Comparison of ENCODE assay signal across 1 cellular context in the genomic region with DNA sequence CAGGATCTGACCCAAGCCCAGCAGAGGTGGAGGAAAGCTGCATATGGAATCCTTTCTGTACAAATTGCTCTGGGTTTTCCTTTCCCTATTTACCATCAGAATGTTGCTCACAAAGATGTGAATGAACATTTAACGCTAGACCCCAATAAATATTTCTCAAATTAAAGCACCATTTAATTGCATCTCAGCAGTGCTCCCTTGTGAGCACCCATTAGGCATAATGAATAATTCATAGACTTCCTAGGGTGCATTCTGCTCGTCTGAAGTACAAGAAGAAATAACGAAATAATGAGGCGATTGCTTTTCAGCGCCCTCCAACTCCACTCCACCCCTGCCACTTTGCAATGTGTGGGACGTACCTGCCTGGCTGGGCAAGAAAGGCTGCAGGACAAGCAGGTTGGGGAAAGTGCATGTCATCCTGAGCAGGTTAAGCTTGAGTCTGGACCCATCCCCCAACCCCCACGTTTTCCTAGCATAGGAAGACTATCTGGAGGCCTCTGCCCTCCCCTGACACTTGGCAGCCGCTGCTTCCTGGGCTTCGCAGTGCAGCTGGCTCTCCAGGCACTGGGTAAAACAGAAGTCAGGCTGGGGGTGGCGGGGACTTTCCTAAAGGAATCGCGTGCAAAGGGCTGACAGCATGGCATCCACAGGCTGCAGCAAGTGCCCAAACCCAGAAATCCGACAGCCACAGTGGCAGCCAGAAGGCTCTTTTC.
A peak's percentile ranks its signal among the peaks of the same experiment; 100 is the strongest.
TF ChIP-seq lines count a peak whose summit lies in the region.

No MANE protein-coding gene starts in this region.

TF ChIP-seq in WTC11, 78 proteins besides CTCF, POLR2A, EP300 and RAD21 (continued from another document):
- TF ChIP-seq, protein P1, sequence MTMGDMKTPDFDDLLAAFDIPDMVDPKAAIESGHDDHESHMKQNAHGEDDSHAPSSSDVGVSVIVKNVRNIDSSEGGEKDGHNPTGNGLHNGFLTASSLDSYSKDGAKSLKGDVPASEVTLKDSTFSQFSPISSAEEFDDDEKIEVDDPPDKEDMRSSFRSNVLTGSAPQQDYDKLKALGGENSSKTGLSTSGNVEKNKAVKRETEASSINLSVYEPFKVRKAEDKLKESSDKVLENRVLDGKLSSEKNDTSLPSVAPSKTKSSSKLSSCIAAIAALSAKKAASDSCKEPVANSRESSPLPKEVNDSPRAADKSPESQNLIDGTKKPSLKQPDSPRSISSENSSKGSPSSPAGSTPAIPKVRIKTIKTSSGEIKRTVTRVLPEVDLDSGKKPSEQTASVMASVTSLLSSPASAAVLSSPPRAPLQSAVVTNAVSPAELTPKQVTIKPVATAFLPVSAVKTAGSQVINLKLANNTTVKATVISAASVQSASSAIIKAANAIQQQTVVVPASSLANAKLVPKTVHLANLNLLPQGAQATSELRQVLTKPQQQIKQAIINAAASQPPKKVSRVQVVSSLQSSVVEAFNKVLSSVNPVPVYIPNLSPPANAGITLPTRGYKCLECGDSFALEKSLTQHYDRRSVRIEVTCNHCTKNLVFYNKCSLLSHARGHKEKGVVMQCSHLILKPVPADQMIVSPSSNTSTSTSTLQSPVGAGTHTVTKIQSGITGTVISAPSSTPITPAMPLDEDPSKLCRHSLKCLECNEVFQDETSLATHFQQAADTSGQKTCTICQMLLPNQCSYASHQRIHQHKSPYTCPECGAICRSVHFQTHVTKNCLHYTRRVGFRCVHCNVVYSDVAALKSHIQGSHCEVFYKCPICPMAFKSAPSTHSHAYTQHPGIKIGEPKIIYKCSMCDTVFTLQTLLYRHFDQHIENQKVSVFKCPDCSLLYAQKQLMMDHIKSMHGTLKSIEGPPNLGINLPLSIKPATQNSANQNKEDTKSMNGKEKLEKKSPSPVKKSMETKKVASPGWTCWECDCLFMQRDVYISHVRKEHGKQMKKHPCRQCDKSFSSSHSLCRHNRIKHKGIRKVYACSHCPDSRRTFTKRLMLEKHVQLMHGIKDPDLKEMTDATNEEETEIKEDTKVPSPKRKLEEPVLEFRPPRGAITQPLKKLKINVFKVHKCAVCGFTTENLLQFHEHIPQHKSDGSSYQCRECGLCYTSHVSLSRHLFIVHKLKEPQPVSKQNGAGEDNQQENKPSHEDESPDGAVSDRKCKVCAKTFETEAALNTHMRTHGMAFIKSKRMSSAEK (CRISPR knock-in tag; IDR thresholded peaks at IDR 0.05; ENCODE audit: borderline replicate concordance): no peak
- TF ChIP-seq OVOL2 (CRISPR knock-in tag; IDR thresholded peaks at IDR 0.05; ENCODE audit: borderline replicate concordance) (no peak), NFATC4 (CRISPR knock-in tag; IDR thresholded peaks at IDR 0.05) (no peak), TEAD4 (CRISPR knock-in tag; IDR thresholded peaks at IDR 0.05) (no peak), FOXJ3 (CRISPR knock-in tag; IDR thresholded peaks at IDR 0.05; ENCODE audit: borderline replicate concordance) (no peak), TP53 (CRISPR knock-in tag; IDR thresholded peaks at IDR 0.05) (no peak), USF1 (CRISPR knock-in tag; IDR thresholded peaks at IDR 0.05) (no peak), NR3C1 (CRISPR knock-in tag; conservative IDR thresholded peaks at IDR 0.05; ENCODE audit: low read depth) (no peak), MAX (CRISPR knock-in tag; IDR thresholded peaks at IDR 0.05) (peak; percentile 48; the same call in 1 of the 2 replicates), E2F1 (CRISPR knock-in tag; IDR thresholded peaks at IDR 0.05) (no peak), NFE2L1 (CRISPR knock-in tag; IDR thresholded peaks at IDR 0.05) (no peak), ZNF138 (CRISPR knock-in tag; conservative IDR thresholded peaks at IDR 0.05) (0 out of 2 replicates have a peak, but pooled peaks have one; percentile 26), ZNF671 (CRISPR knock-in tag; IDR thresholded peaks at IDR 0.05) (no peak), ZMAT4 (CRISPR knock-in tag; IDR thresholded peaks at IDR 0.05) (no peak), CBFB (CRISPR knock-in tag; IDR thresholded peaks at IDR 0.05; ENCODE audit: low read depth) (0 out of 2 replicates have a peak, but pooled peaks have one; percentile 40), SP1 (CRISPR knock-in tag; conservative IDR thresholded peaks at IDR 0.05) (no peak; the same call in 1 of the 2 replicates), JAZF1 (CRISPR knock-in tag; IDR thresholded peaks at IDR 0.05) (no peak)
- TF ChIP-seq, protein P2, sequence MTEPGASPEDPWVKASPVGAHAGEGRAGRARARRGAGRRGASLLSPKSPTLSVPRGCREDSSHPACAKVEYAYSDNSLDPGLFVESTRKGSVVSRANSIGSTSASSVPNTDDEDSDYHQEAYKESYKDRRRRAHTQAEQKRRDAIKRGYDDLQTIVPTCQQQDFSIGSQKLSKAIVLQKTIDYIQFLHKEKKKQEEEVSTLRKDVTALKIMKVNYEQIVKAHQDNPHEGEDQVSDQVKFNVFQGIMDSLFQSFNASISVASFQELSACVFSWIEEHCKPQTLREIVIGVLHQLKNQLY (CRISPR knock-in tag; IDR thresholded peaks at IDR 0.05): no peak
- TF ChIP-seq, protein P3, sequence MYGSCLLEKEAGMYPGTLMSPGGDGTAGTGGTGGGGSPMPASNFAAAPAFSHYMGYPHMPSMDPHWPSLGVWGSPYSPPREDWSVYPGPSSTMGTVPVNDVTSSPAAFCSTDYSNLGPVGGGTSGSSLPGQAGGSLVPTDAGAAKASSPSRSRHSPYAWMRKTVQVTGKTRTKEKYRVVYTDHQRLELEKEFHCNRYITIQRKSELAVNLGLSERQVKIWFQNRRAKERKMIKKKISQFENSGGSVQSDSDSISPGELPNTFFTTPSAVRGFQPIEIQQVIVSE (CRISPR knock-in tag; IDR thresholded peaks at IDR 0.05; ENCODE audit: borderline replicate concordance): no peak
- TF ChIP-seq, protein P4, sequence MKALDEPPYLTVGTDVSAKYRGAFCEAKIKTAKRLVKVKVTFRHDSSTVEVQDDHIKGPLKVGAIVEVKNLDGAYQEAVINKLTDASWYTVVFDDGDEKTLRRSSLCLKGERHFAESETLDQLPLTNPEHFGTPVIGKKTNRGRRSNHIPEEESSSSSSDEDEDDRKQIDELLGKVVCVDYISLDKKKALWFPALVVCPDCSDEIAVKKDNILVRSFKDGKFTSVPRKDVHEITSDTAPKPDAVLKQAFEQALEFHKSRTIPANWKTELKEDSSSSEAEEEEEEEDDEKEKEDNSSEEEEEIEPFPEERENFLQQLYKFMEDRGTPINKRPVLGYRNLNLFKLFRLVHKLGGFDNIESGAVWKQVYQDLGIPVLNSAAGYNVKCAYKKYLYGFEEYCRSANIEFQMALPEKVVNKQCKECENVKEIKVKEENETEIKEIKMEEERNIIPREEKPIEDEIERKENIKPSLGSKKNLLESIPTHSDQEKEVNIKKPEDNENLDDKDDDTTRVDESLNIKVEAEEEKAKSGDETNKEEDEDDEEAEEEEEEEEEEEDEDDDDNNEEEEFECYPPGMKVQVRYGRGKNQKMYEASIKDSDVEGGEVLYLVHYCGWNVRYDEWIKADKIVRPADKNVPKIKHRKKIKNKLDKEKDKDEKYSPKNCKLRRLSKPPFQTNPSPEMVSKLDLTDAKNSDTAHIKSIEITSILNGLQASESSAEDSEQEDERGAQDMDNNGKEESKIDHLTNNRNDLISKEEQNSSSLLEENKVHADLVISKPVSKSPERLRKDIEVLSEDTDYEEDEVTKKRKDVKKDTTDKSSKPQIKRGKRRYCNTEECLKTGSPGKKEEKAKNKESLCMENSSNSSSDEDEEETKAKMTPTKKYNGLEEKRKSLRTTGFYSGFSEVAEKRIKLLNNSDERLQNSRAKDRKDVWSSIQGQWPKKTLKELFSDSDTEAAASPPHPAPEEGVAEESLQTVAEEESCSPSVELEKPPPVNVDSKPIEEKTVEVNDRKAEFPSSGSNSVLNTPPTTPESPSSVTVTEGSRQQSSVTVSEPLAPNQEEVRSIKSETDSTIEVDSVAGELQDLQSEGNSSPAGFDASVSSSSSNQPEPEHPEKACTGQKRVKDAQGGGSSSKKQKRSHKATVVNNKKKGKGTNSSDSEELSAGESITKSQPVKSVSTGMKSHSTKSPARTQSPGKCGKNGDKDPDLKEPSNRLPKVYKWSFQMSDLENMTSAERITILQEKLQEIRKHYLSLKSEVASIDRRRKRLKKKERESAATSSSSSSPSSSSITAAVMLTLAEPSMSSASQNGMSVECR (CRISPR knock-in tag; IDR thresholded peaks at IDR 0.05; ENCODE audit: borderline replicate concordance): no peak
